ENCODE assay signal across 9 cellular contexts in the genomic region with DNA sequence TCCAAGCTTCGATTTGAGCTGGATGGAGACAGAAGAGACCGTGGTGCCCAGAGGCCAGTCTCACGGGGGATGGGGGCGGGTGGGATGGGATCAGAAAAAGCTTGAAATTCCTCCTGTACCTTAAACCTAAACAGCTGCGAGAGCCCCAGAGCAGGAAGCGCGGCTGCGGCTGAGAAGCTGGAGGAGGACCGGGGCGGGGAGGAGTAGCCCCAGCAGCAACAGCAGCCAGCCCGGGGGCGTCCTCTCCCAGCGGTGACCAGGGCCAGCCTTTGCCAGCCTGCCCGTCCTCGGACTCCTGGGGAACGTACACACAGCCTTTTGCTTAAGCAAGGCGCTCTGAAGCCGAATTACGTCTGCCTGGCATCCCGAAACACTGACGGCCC. TPM values are rescaled to one million over a fixed set of nuclear protein-coding genes. Genes with fewer than 3 reads are reported as not detected.
DNase-seq lines count a peak whose midpoint lies in the region; ATAC-seq and TF ChIP-seq lines count a peak whose summit lies in the region.
"Had no signal": no experiment of that assay in that cellular context is flagged by ENCODE, and none has a peak within 500 bp of the region (broad histone marks: within the 10 kb centered on the region; RNA-seq: fewer than 3 reads in every experiment).

No MANE protein-coding gene starts in this region.

- H3F3A ChIP-seq in neural progenitor cell (ENCODE audit: low read depth), result peaks cover 13% of the 10 kb centered on the region

- H3K4me2 ChIP-seq in neural progenitor cell, result peak overlapping the region; percentile 91

- H3K36me3 ChIP-seq in NT2/D1 (ENCODE audit: insufficient read depth, insufficient read length, low read length) (no peaks in the 10 kb centered on the region), neural progenitor cell (no peaks in the 10 kb centered on the region)

- H4K20me1 ChIP-seq in neural progenitor cell (ENCODE audit: low read depth), result peaks cover 54% of the 10 kb centered on the region

- H3K79me2 ChIP-seq in neural progenitor cell (ENCODE audit: low read depth), result no peaks in the 10 kb centered on the region

- H3K36me3 Mint-ChIP-seq in neural progenitor cell, result no peaks in the 10 kb centered on the region
- H3K36me3 Mint-ChIP-seq: activated naive CD4-positive, alpha-beta T cell treated with anti-CD3 and anti-CD28 coated beads, Interleukin-2, amount 50 U/mL, for 72 hours had no signal

- peaks cover 93% of the 10 kb centered on the region for H3K27me3 ChIP-seq in NT2/D1 (ENCODE audit: insufficient read depth, insufficient read length)
- H3K27me3 ChIP-seq in neural progenitor cell, result peaks cover 94% of the 10 kb centered on the region

- H3K9ac ChIP-seq in NT2/D1 (ENCODE audit: insufficient read length, low read depth) (peak overlapping the region; percentile 51), neural progenitor cell (no peak overlapping the region)

- peak overlapping the region; percentile 86 for H2AFZ ChIP-seq in neural progenitor cell (replicated peaks)

- H3K27ac Mint-ChIP-seq in neural progenitor cell, result no peak overlapping the region
- H3K27ac Mint-ChIP-seq: activated naive CD4-positive, alpha-beta T cell treated with anti-CD3 and anti-CD28 coated beads, Interleukin-2, amount 50 U/mL, for 72 hours had no signal

- H3K4me3 Mint-ChIP-seq in neural progenitor cell, result peak overlapping the region; percentile 83

- H3K4me3 ChIP-seq in NT2/D1 (ENCODE audit: insufficient read length, low read depth) (peak overlapping the region; percentile 42), epithelial cell of proximal tubule (ENCODE audit: low read depth, low read length) (peak overlapping the region; percentile 57), neural progenitor cell (peak overlapping the region; percentile 54)

- TF ChIP-seq CTCF in epithelial cell of proximal tubule (conservative IDR thresholded peaks at IDR 0.05; ENCODE audit: low read depth, low read length) (no peak), neural progenitor cell (IDR thresholded peaks at IDR 0.05) (no peak)

- no peak overlapping the region for H3K27ac ChIP-seq in neural progenitor cell

- H3K9me3 ChIP-seq in NT2/D1 (ENCODE audit: insufficient read depth, low read length) (no peaks in the 10 kb centered on the region), neural progenitor cell (ENCODE audit: low read depth) (no peaks in the 10 kb centered on the region)

- H3K4me1 Mint-ChIP-seq in neural progenitor cell, result peaks cover 16% of the 10 kb centered on the region

- no peaks in the 10 kb centered on the region for H3K9me3 Mint-ChIP-seq in neural progenitor cell
- H3K9me3 Mint-ChIP-seq: activated naive CD4-positive, alpha-beta T cell treated with anti-CD3 and anti-CD28 coated beads, Interleukin-2, amount 50 U/mL, for 72 hours had no signal

- no peaks in the 10 kb centered on the region for H3K4me1 ChIP-seq in NT2/D1 (ENCODE audit: insufficient read depth, insufficient read length)
- H3K4me1 ChIP-seq in neural progenitor cell, result peaks cover 3% of the 10 kb centered on the region

- DNase-seq in NCI-H345 (lab: John Stamatoyannopoulos, UW) (peak; percentile 41), NCI-H345 treated with DMSO at 0.1 percent for 48 hours (lab: John Stamatoyannopoulos, UW; ENCODE audit: unreplicated experiment) (no peak), NT2/D1 (ENCODE audit: low read depth, low spot score) (no peak), epithelial cell of proximal tubule (ENCODE audit: low read depth) (no peak), neural progenitor cell (ENCODE audit: low spot score) (peak; percentile 64)
- DNase-seq in activated CD4-positive, CD25-positive, alpha-beta regulatory T cell treated with anti-CD3 and anti-CD28 coated beads, Interleukin-2, amount 50 U/mL, for 72 hours, result no peak
- DNase-seq in stimulated activated CD4-positive, alpha-beta T cell treated with anti-CD3 and anti-CD28 coated beads, Interleukin-4, amount 100 ng/mL, for 4 hours, result no peak

- H3K27me3 Mint-ChIP-seq in neural progenitor cell (ENCODE audit: insufficient read depth, low read depth), result peaks cover 79% of the 10 kb centered on the region

- ATAC-seq in HG02571 (IDR thresholded peaks at IDR 0.05; ENCODE audit: unreplicated experiment), result peak; percentile 39

RNA-seq across cellular contexts. Expression of a gene that starts 17.4 kb away (rescaled TPM):
- not detected in 2 replicates for total RNA-seq in epithelial cell of proximal tubule
- total RNA-seq in neural progenitor cell (ENCODE audit: low replicate concordance), result not detected in 2 replicates
- total RNA-seq: activated naive CD4-positive, alpha-beta T cell treated with anti-CD3 and anti-CD28 coated beads, Interleukin-2, amount 50 U/mL, for 72 hours had no signal

RNA-seq across cellular contexts. Expression of a gene that starts 20.8 kb away (rescaled TPM):
- total RNA-seq in epithelial cell of proximal tubule, result 84.9 and 130 TPM in 2 replicates
- total RNA-seq in neural progenitor cell (ENCODE audit: low replicate concordance), result 109 and 157 TPM in 2 replicates

Comparison
In these comparisons a context has a peak if more than half of its experiments do, and no peak if none do; other contexts are left out.
1. DNase-seq: peak in NCI-H345 (single experiment) and neural progenitor cell (single experiment); none in NCI-H345 treated with DMSO at 0.1 percent for 48 hours (single experiment), NT2/D1 (single experiment), epithelial cell of proximal tubule (single experiment), activated CD4-positive, CD25-positive, alpha-beta regulatory T cell treated with anti-CD3 and anti-CD28 coated beads, Interleukin-2, amount 50 U/mL, for 72 hours (single experiment) and stimulated activated CD4-positive, alpha-beta T cell treated with anti-CD3 and anti-CD28 coated beads, Interleukin-4, amount 100 ng/mL, for 4 hours (0 of 2).
2. Peak in every context shown above with its lines, with median percentiles within 50 percentile points of each other: H3K4me3 ChIP-seq.